ENCODE assay signal across 1 cellular context in the genomic region with DNA sequence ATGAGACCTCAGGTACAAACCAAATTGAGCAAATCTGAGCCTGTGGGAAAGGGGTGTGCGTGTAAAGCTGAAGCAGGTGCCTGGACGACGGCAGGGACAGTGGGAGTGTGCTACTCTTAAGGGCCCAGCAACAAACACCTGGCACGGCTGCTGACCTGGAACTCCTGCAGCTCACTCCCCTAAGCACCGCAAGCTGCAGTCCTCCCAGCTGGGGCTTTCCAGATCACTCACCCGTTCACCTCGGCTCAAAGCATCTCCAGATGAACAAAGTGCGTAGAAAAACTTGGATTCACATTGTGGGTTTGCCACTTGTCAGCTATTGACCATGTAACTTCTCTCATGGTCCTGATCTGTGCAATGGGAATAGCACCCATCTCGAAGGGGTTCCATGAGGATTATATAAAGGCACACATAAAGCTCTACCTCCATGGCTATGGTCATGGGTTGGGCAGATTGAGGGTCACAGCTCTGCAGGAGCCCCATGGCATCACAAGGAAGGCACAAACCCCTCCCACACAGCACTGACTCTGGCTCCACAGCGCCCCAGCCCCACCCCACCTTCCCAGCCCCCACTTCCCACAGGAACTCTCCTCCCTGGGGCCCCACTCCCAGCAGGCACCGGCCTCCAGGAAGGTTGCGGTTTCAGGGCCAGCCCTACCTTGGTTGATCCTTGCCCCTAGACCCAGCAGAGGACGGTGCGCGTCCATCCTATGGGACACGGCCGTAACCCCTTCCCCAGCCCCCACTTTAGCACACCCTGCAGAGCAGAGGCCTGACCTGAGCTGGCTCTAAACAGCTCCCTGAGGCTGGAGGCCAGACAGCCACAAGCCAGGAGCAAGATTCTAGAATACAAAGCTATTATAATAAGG.
A peak's percentile ranks its signal among the peaks of the same experiment; 100 is the strongest.
TF ChIP-seq lines count a peak whose summit lies in the region.

No MANE protein-coding gene starts in this region.

TF ChIP-seq in GM12878, 131 proteins besides CTCF, POLR2A, EP300 and RAD21 (continued from another document and continues in another):
- TF ChIP-seq, protein P1, sequence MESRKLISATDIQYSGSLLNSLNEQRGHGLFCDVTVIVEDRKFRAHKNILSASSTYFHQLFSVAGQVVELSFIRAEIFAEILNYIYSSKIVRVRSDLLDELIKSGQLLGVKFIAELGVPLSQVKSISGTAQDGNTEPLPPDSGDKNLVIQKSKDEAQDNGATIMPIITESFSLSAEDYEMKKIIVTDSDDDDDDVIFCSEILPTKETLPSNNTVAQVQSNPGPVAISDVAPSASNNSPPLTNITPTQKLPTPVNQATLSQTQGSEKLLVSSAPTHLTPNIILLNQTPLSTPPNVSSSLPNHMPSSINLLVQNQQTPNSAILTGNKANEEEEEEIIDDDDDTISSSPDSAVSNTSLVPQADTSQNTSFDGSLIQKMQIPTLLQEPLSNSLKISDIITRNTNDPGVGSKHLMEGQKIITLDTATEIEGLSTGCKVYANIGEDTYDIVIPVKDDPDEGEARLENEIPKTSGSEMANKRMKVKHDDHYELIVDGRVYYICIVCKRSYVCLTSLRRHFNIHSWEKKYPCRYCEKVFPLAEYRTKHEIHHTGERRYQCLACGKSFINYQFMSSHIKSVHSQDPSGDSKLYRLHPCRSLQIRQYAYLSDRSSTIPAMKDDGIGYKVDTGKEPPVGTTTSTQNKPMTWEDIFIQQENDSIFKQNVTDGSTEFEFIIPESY (IDR thresholded peaks at IDR 0.05): no peak
- no peak for TF ChIP-seq STAT1 (conservative IDR thresholded peaks at IDR 0.05)
- no peak for TF ChIP-seq CHD1 (IDR thresholded peaks at IDR 0.05; ENCODE audit: low read depth, low read length)
- TF ChIP-seq NR2F1 (conservative IDR thresholded peaks at IDR 0.05): peak; percentile 65
- no peak for TF ChIP-seq ZSCAN29 (IDR thresholded peaks at IDR 0.05)
- TF ChIP-seq, protein P2, sequence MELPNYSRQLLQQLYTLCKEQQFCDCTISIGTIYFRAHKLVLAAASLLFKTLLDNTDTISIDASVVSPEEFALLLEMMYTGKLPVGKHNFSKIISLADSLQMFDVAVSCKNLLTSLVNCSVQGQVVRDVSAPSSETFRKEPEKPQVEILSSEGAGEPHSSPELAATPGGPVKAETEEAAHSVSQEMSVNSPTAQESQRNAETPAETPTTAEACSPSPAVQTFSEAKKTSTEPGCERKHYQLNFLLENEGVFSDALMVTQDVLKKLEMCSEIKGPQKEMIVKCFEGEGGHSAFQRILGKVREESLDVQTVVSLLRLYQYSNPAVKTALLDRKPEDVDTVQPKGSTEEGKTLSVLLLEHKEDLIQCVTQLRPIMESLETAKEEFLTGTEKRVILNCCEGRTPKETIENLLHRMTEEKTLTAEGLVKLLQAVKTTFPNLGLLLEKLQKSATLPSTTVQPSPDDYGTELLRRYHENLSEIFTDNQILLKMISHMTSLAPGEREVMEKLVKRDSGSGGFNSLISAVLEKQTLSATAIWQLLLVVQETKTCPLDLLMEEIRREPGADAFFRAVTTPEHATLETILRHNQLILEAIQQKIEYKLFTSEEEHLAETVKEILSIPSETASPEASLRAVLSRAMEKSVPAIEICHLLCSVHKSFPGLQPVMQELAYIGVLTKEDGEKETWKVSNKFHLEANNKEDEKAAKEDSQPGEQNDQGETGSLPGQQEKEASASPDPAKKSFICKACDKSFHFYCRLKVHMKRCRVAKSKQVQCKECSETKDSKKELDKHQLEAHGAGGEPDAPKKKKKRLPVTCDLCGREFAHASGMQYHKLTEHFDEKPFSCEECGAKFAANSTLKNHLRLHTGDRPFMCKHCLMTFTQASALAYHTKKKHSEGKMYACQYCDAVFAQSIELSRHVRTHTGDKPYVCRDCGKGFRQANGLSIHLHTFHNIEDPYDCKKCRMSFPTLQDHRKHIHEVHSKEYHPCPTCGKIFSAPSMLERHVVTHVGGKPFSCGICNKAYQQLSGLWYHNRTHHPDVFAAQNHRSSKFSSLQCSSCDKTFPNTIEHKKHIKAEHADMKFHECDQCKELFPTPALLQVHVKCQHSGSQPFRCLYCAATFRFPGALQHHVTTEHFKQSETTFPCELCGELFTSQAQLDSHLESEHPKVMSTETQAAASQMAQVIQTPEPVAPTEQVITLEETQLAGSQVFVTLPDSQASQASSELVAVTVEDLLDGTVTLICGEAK (IDR thresholded peaks at IDR 0.05; ENCODE audit: borderline replicate concordance): no peak
- TF ChIP-seq SREBF2 (IDR thresholded peaks at IDR 0.05; ENCODE audit: low read length): no peak
- no peak for TF ChIP-seq ZNF384 (IDR thresholded peaks at IDR 0.05; ENCODE audit: borderline replicate concordance, low read depth, low read length)
- TF ChIP-seq, protein P3, sequence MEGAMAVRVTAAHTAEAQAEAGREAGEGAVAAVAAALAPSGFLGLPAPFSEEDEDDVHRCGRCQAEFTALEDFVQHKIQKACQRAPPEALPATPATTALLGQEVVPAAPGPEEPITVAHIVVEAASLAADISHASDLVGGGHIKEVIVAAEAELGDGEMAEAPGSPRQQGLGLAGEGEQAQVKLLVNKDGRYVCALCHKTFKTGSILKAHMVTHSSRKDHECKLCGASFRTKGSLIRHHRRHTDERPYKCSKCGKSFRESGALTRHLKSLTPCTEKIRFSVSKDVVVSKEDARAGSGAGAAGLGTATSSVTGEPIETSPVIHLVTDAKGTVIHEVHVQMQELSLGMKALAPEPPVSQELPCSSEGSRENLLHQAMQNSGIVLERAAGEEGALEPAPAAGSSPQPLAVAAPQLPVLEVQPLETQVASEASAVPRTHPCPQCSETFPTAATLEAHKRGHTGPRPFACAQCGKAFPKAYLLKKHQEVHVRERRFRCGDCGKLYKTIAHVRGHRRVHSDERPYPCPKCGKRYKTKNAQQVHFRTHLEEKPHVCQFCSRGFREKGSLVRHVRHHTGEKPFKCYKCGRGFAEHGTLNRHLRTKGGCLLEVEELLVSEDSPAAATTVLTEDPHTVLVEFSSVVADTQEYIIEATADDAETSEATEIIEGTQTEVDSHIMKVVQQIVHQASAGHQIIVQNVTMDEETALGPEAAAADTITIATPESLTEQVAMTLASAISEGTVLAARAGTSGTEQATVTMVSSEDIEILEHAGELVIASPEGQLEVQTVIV (IDR thresholded peaks at IDR 0.05; ENCODE audit: borderline replicate concordance, partially characterized antibody): no peak
- TF ChIP-seq TARDBP (IDR thresholded peaks at IDR 0.05; ENCODE audit: borderline replicate concordance): no peak
- no peak for TF ChIP-seq ESRRA (IDR thresholded peaks at IDR 0.05; ENCODE audit: low read length)
- TF ChIP-seq, protein P4, sequence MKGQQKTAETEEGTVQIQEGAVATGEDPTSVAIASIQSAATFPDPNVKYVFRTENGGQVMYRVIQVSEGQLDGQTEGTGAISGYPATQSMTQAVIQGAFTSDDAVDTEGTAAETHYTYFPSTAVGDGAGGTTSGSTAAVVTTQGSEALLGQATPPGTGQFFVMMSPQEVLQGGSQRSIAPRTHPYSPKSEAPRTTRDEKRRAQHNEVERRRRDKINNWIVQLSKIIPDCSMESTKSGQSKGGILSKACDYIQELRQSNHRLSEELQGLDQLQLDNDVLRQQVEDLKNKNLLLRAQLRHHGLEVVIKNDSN (IDR thresholded peaks at IDR 0.05; ENCODE audit: borderline replicate concordance, extremely low read length, insufficient read depth, low read depth, low read length): no peak
- TF ChIP-seq, protein P5, sequence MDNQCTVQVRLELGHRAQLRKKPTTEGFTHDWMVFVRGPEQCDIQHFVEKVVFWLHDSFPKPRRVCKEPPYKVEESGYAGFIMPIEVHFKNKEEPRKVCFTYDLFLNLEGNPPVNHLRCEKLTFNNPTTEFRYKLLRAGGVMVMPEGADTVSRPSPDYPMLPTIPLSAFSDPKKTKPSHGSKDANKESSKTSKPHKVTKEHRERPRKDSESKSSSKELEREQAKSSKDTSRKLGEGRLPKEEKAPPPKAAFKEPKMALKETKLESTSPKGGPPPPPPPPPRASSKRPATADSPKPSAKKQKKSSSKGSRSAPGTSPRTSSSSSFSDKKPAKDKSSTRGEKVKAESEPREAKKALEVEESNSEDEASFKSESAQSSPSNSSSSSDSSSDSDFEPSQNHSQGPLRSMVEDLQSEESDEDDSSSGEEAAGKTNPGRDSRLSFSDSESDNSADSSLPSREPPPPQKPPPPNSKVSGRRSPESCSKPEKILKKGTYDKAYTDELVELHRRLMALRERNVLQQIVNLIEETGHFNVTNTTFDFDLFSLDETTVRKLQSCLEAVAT (IDR thresholded peaks at IDR 0.05): 0 out of 2 replicates have a peak, but pooled peaks have one; percentile 15
- TF ChIP-seq WRNIP1 (IDR thresholded peaks at IDR 0.05; ENCODE audit: borderline replicate concordance, low read depth, low read length): no peak
- TF ChIP-seq TAF1 (IDR thresholded peaks at IDR 0.05; ENCODE audit: borderline replicate concordance, low read depth, low read length): no peak
- no peak for TF ChIP-seq JUND (IDR thresholded peaks at IDR 0.05; ENCODE audit: low read depth, low read length)
- no peak for TF ChIP-seq BMI1 (IDR thresholded peaks at IDR 0.05; ENCODE audit: borderline replicate concordance)
- TF ChIP-seq, protein P6, sequence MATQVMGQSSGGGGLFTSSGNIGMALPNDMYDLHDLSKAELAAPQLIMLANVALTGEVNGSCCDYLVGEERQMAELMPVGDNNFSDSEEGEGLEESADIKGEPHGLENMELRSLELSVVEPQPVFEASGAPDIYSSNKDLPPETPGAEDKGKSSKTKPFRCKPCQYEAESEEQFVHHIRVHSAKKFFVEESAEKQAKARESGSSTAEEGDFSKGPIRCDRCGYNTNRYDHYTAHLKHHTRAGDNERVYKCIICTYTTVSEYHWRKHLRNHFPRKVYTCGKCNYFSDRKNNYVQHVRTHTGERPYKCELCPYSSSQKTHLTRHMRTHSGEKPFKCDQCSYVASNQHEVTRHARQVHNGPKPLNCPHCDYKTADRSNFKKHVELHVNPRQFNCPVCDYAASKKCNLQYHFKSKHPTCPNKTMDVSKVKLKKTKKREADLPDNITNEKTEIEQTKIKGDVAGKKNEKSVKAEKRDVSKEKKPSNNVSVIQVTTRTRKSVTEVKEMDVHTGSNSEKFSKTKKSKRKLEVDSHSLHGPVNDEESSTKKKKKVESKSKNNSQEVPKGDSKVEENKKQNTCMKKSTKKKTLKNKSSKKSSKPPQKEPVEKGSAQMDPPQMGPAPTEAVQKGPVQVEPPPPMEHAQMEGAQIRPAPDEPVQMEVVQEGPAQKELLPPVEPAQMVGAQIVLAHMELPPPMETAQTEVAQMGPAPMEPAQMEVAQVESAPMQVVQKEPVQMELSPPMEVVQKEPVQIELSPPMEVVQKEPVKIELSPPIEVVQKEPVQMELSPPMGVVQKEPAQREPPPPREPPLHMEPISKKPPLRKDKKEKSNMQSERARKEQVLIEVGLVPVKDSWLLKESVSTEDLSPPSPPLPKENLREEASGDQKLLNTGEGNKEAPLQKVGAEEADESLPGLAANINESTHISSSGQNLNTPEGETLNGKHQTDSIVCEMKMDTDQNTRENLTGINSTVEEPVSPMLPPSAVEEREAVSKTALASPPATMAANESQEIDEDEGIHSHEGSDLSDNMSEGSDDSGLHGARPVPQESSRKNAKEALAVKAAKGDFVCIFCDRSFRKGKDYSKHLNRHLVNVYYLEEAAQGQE (IDR thresholded peaks at IDR 0.05; ENCODE audit: low read depth, low read length): no peak
- TF ChIP-seq ZNF207 (IDR thresholded peaks at IDR 0.05; ENCODE audit: borderline replicate concordance): no peak
- TF ChIP-seq ZNF622 (IDR thresholded peaks at IDR 0.05): no peak
- TF ChIP-seq CREB1 (IDR thresholded peaks at IDR 0.05; ENCODE audit: low read depth): peak; percentile 34; the same call in 1 of the 2 replicates
- no peak for TF ChIP-seq SUZ12 (IDR thresholded peaks at IDR 0.05; ENCODE audit: unreplicated experiment)
- TF ChIP-seq BRCA1 (IDR thresholded peaks at IDR 0.05; ENCODE audit: low read depth, low read length): no peak
- peak; percentile 45; the same call in 1 of the 2 replicates for TF ChIP-seq DPF2 (IDR thresholded peaks at IDR 0.05)
- peak; percentile 97 for TF ChIP-seq TCF3 (IDR thresholded peaks at IDR 0.05; ENCODE audit: borderline replicate concordance, insufficient read depth, low read depth, low read length)
- TF ChIP-seq STAT3 (IDR thresholded peaks at IDR 0.05; ENCODE audit: low read depth, low read length): no peak
- TF ChIP-seq, protein P7, sequence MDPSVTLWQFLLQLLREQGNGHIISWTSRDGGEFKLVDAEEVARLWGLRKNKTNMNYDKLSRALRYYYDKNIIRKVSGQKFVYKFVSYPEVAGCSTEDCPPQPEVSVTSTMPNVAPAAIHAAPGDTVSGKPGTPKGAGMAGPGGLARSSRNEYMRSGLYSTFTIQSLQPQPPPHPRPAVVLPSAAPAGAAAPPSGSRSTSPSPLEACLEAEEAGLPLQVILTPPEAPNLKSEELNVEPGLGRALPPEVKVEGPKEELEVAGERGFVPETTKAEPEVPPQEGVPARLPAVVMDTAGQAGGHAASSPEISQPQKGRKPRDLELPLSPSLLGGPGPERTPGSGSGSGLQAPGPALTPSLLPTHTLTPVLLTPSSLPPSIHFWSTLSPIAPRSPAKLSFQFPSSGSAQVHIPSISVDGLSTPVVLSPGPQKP (IDR thresholded peaks at IDR 0.05; ENCODE audit: low read depth, low read length): no peak
- TF ChIP-seq HDAC6 (IDR thresholded peaks at IDR 0.05; ENCODE audit: unreplicated experiment): no peak
- TF ChIP-seq RFX5 (IDR thresholded peaks at IDR 0.05; ENCODE audit: low read depth, low read length): no peak
- TF ChIP-seq TCF7 (IDR thresholded peaks at IDR 0.05; ENCODE audit: borderline replicate concordance): no peak
- no peak for TF ChIP-seq PML (IDR thresholded peaks at IDR 0.05; ENCODE audit: low read length)
- TF ChIP-seq PAX5 (IDR thresholded peaks at IDR 0.05; ENCODE audit: borderline replicate concordance, low read depth, low read length): peak; percentile 81; the same call in 1 of the 2 replicates
- TF ChIP-seq MEF2A (IDR thresholded peaks at IDR 0.05; ENCODE audit: insufficient read depth, low read depth, low read length): 0 out of 2 replicates have a peak, but pooled peaks have one; percentile 4
- TF ChIP-seq ZNF24 (IDR thresholded peaks at IDR 0.05): no peak
- TF ChIP-seq, protein P8, sequence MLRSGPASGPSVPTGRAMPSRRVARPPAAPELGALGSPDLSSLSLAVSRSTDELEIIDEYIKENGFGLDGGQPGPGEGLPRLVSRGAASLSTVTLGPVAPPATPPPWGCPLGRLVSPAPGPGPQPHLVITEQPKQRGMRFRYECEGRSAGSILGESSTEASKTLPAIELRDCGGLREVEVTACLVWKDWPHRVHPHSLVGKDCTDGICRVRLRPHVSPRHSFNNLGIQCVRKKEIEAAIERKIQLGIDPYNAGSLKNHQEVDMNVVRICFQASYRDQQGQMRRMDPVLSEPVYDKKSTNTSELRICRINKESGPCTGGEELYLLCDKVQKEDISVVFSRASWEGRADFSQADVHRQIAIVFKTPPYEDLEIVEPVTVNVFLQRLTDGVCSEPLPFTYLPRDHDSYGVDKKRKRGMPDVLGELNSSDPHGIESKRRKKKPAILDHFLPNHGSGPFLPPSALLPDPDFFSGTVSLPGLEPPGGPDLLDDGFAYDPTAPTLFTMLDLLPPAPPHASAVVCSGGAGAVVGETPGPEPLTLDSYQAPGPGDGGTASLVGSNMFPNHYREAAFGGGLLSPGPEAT (IDR thresholded peaks at IDR 0.05; ENCODE audit: low read depth): peak; percentile 90
- TF ChIP-seq GATAD2B (conservative IDR thresholded peaks at IDR 0.05; ENCODE audit: low read depth): no peak
- no peak for TF ChIP-seq NFYA (IDR thresholded peaks at IDR 0.05; ENCODE audit: borderline replicate concordance, low read depth, low read length)
- TF ChIP-seq HCFC1 (IDR thresholded peaks at IDR 0.05; ENCODE audit: low read length): no peak
- TF ChIP-seq BCL11A (IDR thresholded peaks at IDR 0.05; ENCODE audit: low read depth, low read length): peak; percentile 45; the same call in 1 of the 2 replicates
- TF ChIP-seq CBX3 (IDR thresholded peaks at IDR 0.05; ENCODE audit: borderline replicate concordance, low read depth): no peak
- TF ChIP-seq SMAD5 (IDR thresholded peaks at IDR 0.05; ENCODE audit: low read depth): no peak
- TF ChIP-seq SRF (IDR thresholded peaks at IDR 0.05; ENCODE audit: low read depth in 2 of 2, low read length in 2 of 2): no peak
